1 cellular context compared by ENCODE assay signal in the genomic region with DNA sequence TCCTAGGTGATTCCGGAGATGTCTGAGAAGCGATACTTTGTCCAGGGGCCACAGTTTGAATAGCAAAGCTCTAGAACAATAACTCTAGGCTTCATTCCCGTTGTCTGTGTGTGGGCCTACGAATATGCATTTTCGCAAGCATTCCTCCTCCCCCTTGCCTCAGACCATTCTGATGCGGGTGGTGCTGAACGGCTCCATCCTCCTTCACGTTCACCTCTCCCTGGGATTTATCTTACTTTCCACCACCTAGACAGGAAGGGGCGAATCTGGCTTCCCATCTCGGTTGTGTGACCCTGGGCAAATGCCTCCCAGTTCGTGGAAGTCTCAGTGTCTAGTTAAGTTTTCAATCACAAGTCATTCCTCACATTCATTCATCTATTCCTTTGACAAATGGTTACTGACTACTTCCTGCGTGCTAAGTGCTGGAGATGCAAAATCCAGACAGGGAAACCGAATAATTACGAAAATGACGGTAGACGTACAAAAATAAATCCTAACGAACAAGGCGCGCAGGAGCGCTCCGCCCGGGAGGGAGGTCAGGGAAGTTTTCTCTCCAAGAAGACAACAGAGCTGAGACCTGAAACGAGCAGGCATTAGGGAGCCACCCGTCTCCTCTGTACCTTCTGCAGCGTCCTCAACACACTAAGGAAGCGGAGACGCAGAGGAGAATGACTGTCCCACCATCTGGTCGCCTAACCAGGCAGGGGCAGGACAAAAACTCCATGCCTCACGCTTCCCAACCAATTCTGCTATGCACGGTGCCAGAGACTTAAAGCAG.
TF ChIP-seq lines count a peak whose summit lies in the region.

No MANE protein-coding gene starts in this region.

TF ChIP-seq in SK-N-SH, 30 proteins besides CTCF, POLR2A, EP300 and RAD21:
- no peak for TF ChIP-seq TEAD4 (IDR thresholded peaks at IDR 0.05; ENCODE audit: borderline replicate concordance, insufficient read depth)
- TF ChIP-seq POLR2AphosphoS5 (IDR thresholded peaks at IDR 0.05; ENCODE audit: low read depth, low read length): no peak
- no peak for TF ChIP-seq GATA2 (CRISPR knock-in tag; IDR thresholded peaks at IDR 0.05)
- TF ChIP-seq, protein P1, sequence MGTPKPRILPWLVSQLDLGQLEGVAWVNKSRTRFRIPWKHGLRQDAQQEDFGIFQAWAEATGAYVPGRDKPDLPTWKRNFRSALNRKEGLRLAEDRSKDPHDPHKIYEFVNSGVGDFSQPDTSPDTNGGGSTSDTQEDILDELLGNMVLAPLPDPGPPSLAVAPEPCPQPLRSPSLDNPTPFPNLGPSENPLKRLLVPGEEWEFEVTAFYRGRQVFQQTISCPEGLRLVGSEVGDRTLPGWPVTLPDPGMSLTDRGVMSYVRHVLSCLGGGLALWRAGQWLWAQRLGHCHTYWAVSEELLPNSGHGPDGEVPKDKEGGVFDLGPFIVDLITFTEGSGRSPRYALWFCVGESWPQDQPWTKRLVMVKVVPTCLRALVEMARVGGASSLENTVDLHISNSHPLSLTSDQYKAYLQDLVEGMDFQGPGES (IDR thresholded peaks at IDR 0.05; ENCODE audit: low read depth, low read length): no peak
- no peak for TF ChIP-seq SMC3 (IDR thresholded peaks at IDR 0.05; ENCODE audit: low read depth, low read length)
